In the genomic region with DNA sequence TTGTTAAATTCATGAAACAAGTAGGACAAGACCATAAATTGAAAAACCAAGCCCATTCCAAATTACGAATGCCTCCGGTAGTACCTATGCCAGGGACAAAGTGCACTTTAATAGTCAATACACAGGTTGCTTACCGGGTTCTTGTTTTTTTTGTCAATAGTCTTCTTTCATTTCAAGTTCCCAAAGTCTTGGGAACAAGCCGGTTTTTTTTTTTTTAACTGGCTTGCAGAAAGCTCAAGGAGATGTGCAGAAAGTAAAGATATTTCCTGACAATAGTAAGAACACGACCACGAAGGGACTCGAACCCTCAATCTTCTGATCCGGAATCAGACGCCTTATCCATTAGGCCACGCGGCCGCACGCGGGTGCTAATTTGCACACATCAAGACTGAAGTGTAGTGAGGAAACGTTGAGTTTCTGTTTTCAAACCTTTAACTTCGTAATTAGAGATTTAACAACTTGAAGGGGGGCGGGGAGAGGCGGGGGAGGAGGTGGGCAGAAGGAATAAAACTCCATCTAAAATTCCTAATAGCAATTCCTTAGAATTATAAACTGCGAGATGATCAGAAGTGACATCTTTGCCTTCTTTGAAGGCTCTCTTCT, we compare ENCODE assay signal across 10 cellular contexts.
DNase-seq lines count a peak whose midpoint lies in the region; ATAC-seq and TF ChIP-seq lines count a peak whose summit lies in the region.
"Had no signal": no experiment of that assay in that cellular context is flagged by ENCODE, and none has a peak within 500 bp of the region (broad histone marks: within the 10 kb centered on the region; RNA-seq: fewer than 3 reads in every experiment).

No MANE protein-coding gene starts in this region.

- no peak overlapping the region for H3K27ac ChIP-seq in HUES6 (ENCODE audit: low read depth, low read length)
- H3K27ac ChIP-seq in CD4-positive, alpha-beta memory T cell (ENCODE audit: low read depth, low read length): no peak overlapping the region
- no peak overlapping the region for H3K27ac ChIP-seq in naive thymus-derived CD4-positive, alpha-beta T cell (ENCODE audit: low read depth, low read length)
- H3K27ac ChIP-seq: body of pancreas had no signal

- H3K9ac ChIP-seq in HUES6 (ENCODE audit: low read length): no peak overlapping the region

- peak; percentile 82 for DNase-seq in EL
- peak; percentile 86 for DNase-seq in iris pigment epithelial cell (ENCODE audit: low read depth)
- no peak for DNase-seq in NCI-H187 (lab: John Stamatoyannopoulos, UW)
- DNase-seq in CD4-positive, alpha-beta memory T cell: no peak
- DNase-seq in NCI-H1105 (lab: John Stamatoyannopoulos, UW): no peak
- no peak for DNase-seq in naive thymus-derived CD4-positive, alpha-beta T cell
- DNase-seq: body of pancreas, nucleus accumbens had no signal

- peaks cover 6 to 10% of the 10 kb centered on the region in 2 donors for H3K36me3 Mint-ChIP-seq in CD4-positive, alpha-beta memory T cell
- peaks cover 3 to 13% (median 9%) of the 10 kb centered on the region in 5 donors for H3K36me3 Mint-ChIP-seq in naive thymus-derived CD4-positive, alpha-beta T cell

- peaks cover 5 to 37% (median 25%) of the 10 kb centered on the region in 8 donors for H3K9me3 Mint-ChIP-seq in CD4-positive, alpha-beta memory T cell
- peaks cover 14 to 63% (median 26%) of the 10 kb centered on the region in 11 donors for H3K9me3 Mint-ChIP-seq in naive thymus-derived CD4-positive, alpha-beta T cell

- CTCF ChIA-PET in CD4-positive, alpha-beta memory T cell (lab: Charles Lee; ENCODE audit: partially characterized antibody): interaction anchor here (0.7 kb wide), 1 partner anchor 36 kb away, joined by 3 read pairs; no protein-coding TSS in a partner anchor
- CTCF ChIA-PET in naive thymus-derived CD4-positive, alpha-beta T cell (lab: Charles Lee): no interaction called here

- no peaks in the 10 kb centered on the region for H3K36me3 ChIP-seq in HUES6 (ENCODE audit: control insufficient read depth, insufficient read depth, low read length)
- H3K36me3 ChIP-seq in CD4-positive, alpha-beta memory T cell (ENCODE audit: insufficient read depth, low read length): no peaks in the 10 kb centered on the region
- no peaks in the 10 kb centered on the region for H3K36me3 ChIP-seq in naive thymus-derived CD4-positive, alpha-beta T cell (ENCODE audit: control insufficient read depth in 2 of 3, insufficient read depth in 3 of 3, low read length in 3 of 3)

- POLR2A ChIA-PET in CD4-positive, alpha-beta memory T cell (lab: Charles Lee; ENCODE audit: partially characterized antibody): no interaction called here
- POLR2A ChIA-PET in naive thymus-derived CD4-positive, alpha-beta T cell (lab: Charles Lee): no interaction called here

- H3K4me3 ChIP-seq in HUES6 (ENCODE audit: low read depth, low read length) (peak overlapping the region; percentile 69), WI38 (ENCODE audit: low read depth, low read length) (peak overlapping the region; percentile 24; the same call in 1 of the 2 replicates)
- no peak overlapping the region for H3K4me3 ChIP-seq in CD4-positive, alpha-beta memory T cell (ENCODE audit: low read length in 2 of 2)
- H3K4me3 ChIP-seq in naive thymus-derived CD4-positive, alpha-beta T cell (ENCODE audit: low read length): no peak overlapping the region
- H3K4me3 ChIP-seq: body of pancreas had no signal

- peaks cover 56% of the 10 kb centered on the region; the same call in 1 of the 2 replicates for H3K27me3 ChIP-seq in HUES6 (ENCODE audit: control insufficient read depth, insufficient read depth, low read length)
- peaks cover 24% of the 10 kb centered on the region for H3K27me3 ChIP-seq in CD4-positive, alpha-beta memory T cell (ENCODE audit: insufficient read depth, low read length)
- peaks cover 15 to 32% of the 10 kb centered on the region in 2 donors for H3K27me3 ChIP-seq in naive thymus-derived CD4-positive, alpha-beta T cell (ENCODE audit: control insufficient read depth in 2 of 2, insufficient read depth in 2 of 2, low read length in 2 of 2)

- ATAC-seq in naive thymus-derived CD4-positive, alpha-beta T cell: no peak
- ATAC-seq: body of pancreas had no signal

- H3K4me1 ChIP-seq in HUES6 (ENCODE audit: control insufficient read depth, insufficient read depth, low read length): 0 out of 2 replicates have a peak, but pooled peaks cover 11% of the 10 kb centered on the region
- no peaks in the 10 kb centered on the region for H3K4me1 ChIP-seq in CD4-positive, alpha-beta memory T cell (ENCODE audit: insufficient read depth, low read length)
- no peaks in the 10 kb centered on the region for H3K4me1 ChIP-seq in naive thymus-derived CD4-positive, alpha-beta T cell (ENCODE audit: control insufficient read depth in 2 of 2, insufficient read depth in 2 of 2, low read length in 2 of 2)
- H3K4me1 ChIP-seq: body of pancreas had no signal

- no peak for TF ChIP-seq CTCF in WI38 (IDR thresholded peaks at IDR 0.05; ENCODE audit: low read depth, low read length)

- no peak overlapping the region for H3K27ac Mint-ChIP-seq in CD4-positive, alpha-beta memory T cell
- peak overlapping the region in 1 of 9 donors; percentile 18 for H3K27ac Mint-ChIP-seq in naive thymus-derived CD4-positive, alpha-beta T cell

- H3K4me1 Mint-ChIP-seq in CD4-positive, alpha-beta memory T cell: no peaks in the 10 kb centered on the region
- peaks cover 0 to 7% (median 0%) of the 10 kb centered on the region in 7 donors for H3K4me1 Mint-ChIP-seq in naive thymus-derived CD4-positive, alpha-beta T cell

- intact Hi-C loops in CD4-positive, alpha-beta memory T cell (cut with micrococcal nuclease): no loop called here
- intact Hi-C loops in naive thymus-derived CD4-positive, alpha-beta T cell (cut with micrococcal nuclease): no loop called here

- H3K9me3 ChIP-seq in HUES6 (ENCODE audit: control insufficient read depth, insufficient read depth, low read depth, low read length): no peaks in the 10 kb centered on the region
- H3K9me3 ChIP-seq in CD4-positive, alpha-beta memory T cell (ENCODE audit: control insufficient read depth in 1 of 2, low read length in 2 of 2): no peaks in the 10 kb centered on the region
- peaks cover 0 to 18% (median 4%) of the 10 kb centered on the region in 3 experiments for H3K9me3 ChIP-seq in naive thymus-derived CD4-positive, alpha-beta T cell (ENCODE audit: control insufficient read depth in 2 of 3, low read length in 3 of 3)
- H3K9me3 ChIP-seq: body of pancreas had no signal

- H3K4me3 Mint-ChIP-seq in CD4-positive, alpha-beta memory T cell: no peak overlapping the region
- H3K4me3 Mint-ChIP-seq in naive thymus-derived CD4-positive, alpha-beta T cell: no peak overlapping the region

- H3K27me3 Mint-ChIP-seq in CD4-positive, alpha-beta memory T cell: peaks cover 53 to 57% of the 10 kb centered on the region in 2 donors
- H3K27me3 Mint-ChIP-seq in naive thymus-derived CD4-positive, alpha-beta T cell: peaks cover 56 to 77% (median 72%) of the 10 kb centered on the region in 5 donors

Comparison
In these comparisons a context has a peak if more than half of its experiments do, and no peak if none do; other contexts are left out.
1. DNase-seq: peak in EL (single experiment) and iris pigment epithelial cell (single experiment); none in NCI-H187 (0 of 2), CD4-positive, alpha-beta memory T cell (0 of 5), NCI-H1105 (single experiment) and naive thymus-derived CD4-positive, alpha-beta T cell (0 of 9).
2. H3K4me3 ChIP-seq: peak in HUES6 (single experiment) and WI38 (single experiment); none in CD4-positive, alpha-beta memory T cell (0 of 2) and naive thymus-derived CD4-positive, alpha-beta T cell (single experiment).